ENCODE assay signal across 9 cellular contexts in genomic region chr16:154223-155030, GRCh38. TPM values are rescaled to one million over a fixed set of nuclear protein-coding genes. Genes with fewer than 3 reads are reported as not detected.
A peak's percentile ranks its signal among the peaks of the same experiment; 100 is the strongest.
DNase-seq lines count a peak whose midpoint lies in the region; ATAC-seq, FAIRE-seq and TF ChIP-seq lines count a peak whose summit lies in the region.
"Had no signal": no experiment of that assay in that cellular context is flagged by ENCODE, and none has a peak within 500 bp of the region (broad histone marks: within the 10 kb centered on the region; RNA-seq: fewer than 3 reads in every experiment).

No MANE protein-coding gene starts in this region.

- peak; percentile 29 for DNase-seq in CD1c-positive myeloid dendritic cell (ENCODE audit: extremely low spot score)
- DNase-seq in HTR-8/SVneo (ENCODE audit: insufficient read length, low spot score), result peak; percentile 63
- peak; percentile 64 to 75 (median 68) for DNase-seq in K562 (ENCODE audit: extremely low read depth in 1 of 4, low spot score in 3 of 4)
- DNase-seq in keratinocyte (ENCODE audit: low read depth, low spot score), result no peak
- no peak for DNase-seq in NCI-H774 (lab: John Stamatoyannopoulos, UW)
- no peak for DNase-seq in SKM-1 (lab: John Stamatoyannopoulos, UW; ENCODE audit: unreplicated experiment)

- H3K4me1 ChIP-seq in K562 (replicated peaks in 1 of 2; ENCODE audit: control insufficient read depth in 2 of 2, insufficient read depth in 2 of 2, low read length in 2 of 2) (peaks cover 20% of the 10 kb centered on the region in 2 experiments; a peak in 4 of 5 replicates), keratinocyte (ENCODE audit: control insufficient read depth, extremely low read depth, insufficient read depth, low read length) (peaks cover 6% of the 10 kb centered on the region), subcutaneous abdominal adipose tissue (ENCODE audit: control insufficient read depth in 5 of 5, insufficient read depth in 5 of 5, low read length in 5 of 5) (peaks cover 0 to 10% (median 8%) of the 10 kb centered on the region in 5 donors)

- in situ Hi-C loops in K562 (cut with MboI), result no loop called here

- H3K9me3 ChIP-seq in K562 (replicated peaks; ENCODE audit: control insufficient read depth, insufficient read depth, low read depth, low read length), result 0 out of 2 replicates have a peak, but pooled peaks cover 2% of the 10 kb centered on the region
- no peaks in the 10 kb centered on the region for H3K9me3 ChIP-seq in keratinocyte (ENCODE audit: control insufficient read depth, low read depth, low read length)
- no peaks in the 10 kb centered on the region for H3K9me3 ChIP-seq in subcutaneous abdominal adipose tissue (ENCODE audit: control insufficient read depth in 5 of 5, low read length in 5 of 5)

- no peak for TF ChIP-seq RAD21 in K562 (CRISPR knock-in tag; conservative IDR thresholded peaks at IDR 0.05 in 1 of 2, IDR thresholded peaks at IDR 0.05 in 1 of 2)

- no peaks in the 10 kb centered on the region for H3K27me3 ChIP-seq in K562 (ENCODE audit: control insufficient read depth in 2 of 2, insufficient read depth in 2 of 2, low read length in 2 of 2)
- H3K27me3 ChIP-seq in keratinocyte (ENCODE audit: control insufficient read depth, extremely low read depth, insufficient read depth, low read length), result peaks cover 16% of the 10 kb centered on the region
- peaks cover 0 to 14% (median 5%) of the 10 kb centered on the region in 5 donors for H3K27me3 ChIP-seq in subcutaneous abdominal adipose tissue (ENCODE audit: control insufficient read depth in 5 of 5, insufficient read depth in 4 of 5, low read length in 5 of 5)

- H3K79me2 ChIP-seq in K562 (ENCODE audit: control insufficient read depth, insufficient read depth, low read length), result peaks cover 2% of the 10 kb centered on the region; the same call in 1 of the 3 replicates
- H3K79me2 ChIP-seq in keratinocyte (ENCODE audit: control insufficient read depth, insufficient read depth, low read length), result no peaks in the 10 kb centered on the region

- no peak for TF ChIP-seq CTCF in K562 (IDR thresholded peaks at IDR 0.05 in 2 of 3, conservative IDR thresholded peaks at IDR 0.05 in 1 of 3; ENCODE audit: insufficient read depth in 2 of 3, low read depth in 1 of 3, low read length in 3 of 3)
- no peak for TF ChIP-seq CTCF in keratinocyte (optimal IDR thresholded peaks at IDR 0.05 in 1 of 3, IDR thresholded peaks at IDR 0.05 in 1 of 3, conservative IDR thresholded peaks at IDR 0.05 in 1 of 3; ENCODE audit: extremely low read depth in 1 of 3, insufficient read depth in 2 of 3, low read length in 3 of 3)

- TF ChIP-seq EP300 in K562 (IDR thresholded peaks at IDR 0.05; ENCODE audit: low read length), result no peak

- CTCF ChIA-PET in K562 (lab: Yijun Ruan, JAX; ENCODE audit: low intra/inter-chr PET ratio), result no interaction called here

- WGBS in K562 (ENCODE audit: insufficient coverage, low coverage, missing lambda C conversion rate), result 12% methylated on average over 37 of the region's 57 CpGs

- TSS peak; percentile 100 for BruUV-seq in K562 (replicated peaks; lab: Mats Ljungman, UMichigan)

- POLR2A ChIA-PET in K562 (lab: Yijun Ruan, JAX), result interaction anchor here (0.9 kb wide), 1 partner anchor 11 kb away, joined by 3 read pairs; no protein-coding TSS in a partner anchor

- peak overlapping the region; percentile 82 for H2AFZ ChIP-seq in K562 (ENCODE audit: low read depth, low read length)
- H2AFZ ChIP-seq in keratinocyte (ENCODE audit: control insufficient read depth, low read length), result peak overlapping the region; percentile 19

- H3K36me3 ChIP-seq in K562 (ENCODE audit: control insufficient read depth, insufficient read depth, low read length) (no peaks in the 10 kb centered on the region), keratinocyte (ENCODE audit: control insufficient read depth in 2 of 2, extremely low read depth in 1 of 2, insufficient read depth in 2 of 2, low read length in 2 of 2) (no peaks in the 10 kb centered on the region), subcutaneous abdominal adipose tissue (ENCODE audit: control insufficient read depth in 5 of 5, insufficient read depth in 5 of 5, low read length in 5 of 5) (no peaks in the 10 kb centered on the region)

- peak overlapping the region; percentile 68 to 86 for H3K9ac ChIP-seq in K562 (ENCODE audit: insufficient read depth in 1 of 2, low read depth in 2 of 2, low read length in 2 of 2)
- no peak overlapping the region for H3K9ac ChIP-seq in keratinocyte (ENCODE audit: control insufficient read depth, extremely low read depth, insufficient read depth, low read length)
- H3K9ac ChIP-seq in subcutaneous abdominal adipose tissue (ENCODE audit: low read length in 5 of 5), result peak overlapping the region in 3 of 5 donors; percentile 10 to 69 (median 45)

- TF ChIP-seq POLR2A in K562 (conservative IDR thresholded peaks at IDR 0.05), result peak; percentile 75

- peak overlapping the region; percentile 77 for H3K27ac ChIP-seq in K562 (ENCODE audit: extremely low read depth, low read depth, low read length)
- H3K27ac ChIP-seq in keratinocyte (ENCODE audit: control insufficient read depth, insufficient read depth, low read length), result no peak overlapping the region
- H3K27ac ChIP-seq in subcutaneous abdominal adipose tissue (ENCODE audit: low read depth, low read length), result no peak overlapping the region

- peak; percentile 76 for FAIRE-seq in HTR-8/SVneo (lab: Jason Lieb, UNC)
- FAIRE-seq in K562 (lab: Jason Lieb, UNC), result peak; percentile 58
- no peak for FAIRE-seq in keratinocyte (lab: Jason Lieb, UNC)
- FAIRE-seq: islet of Langerhans had no signal

- no peaks in the 10 kb centered on the region for H3K9me1 ChIP-seq in K562 (ENCODE audit: control insufficient read depth, insufficient read depth, low read length)
- H3K9me1 ChIP-seq in keratinocyte (ENCODE audit: control insufficient read depth, extremely low read depth, insufficient read depth, low read length), result no peaks in the 10 kb centered on the region

- intact Hi-C loops in K562 (cut with micrococcal nuclease), result no loop called here

- H4K20me1 ChIP-seq in K562 (replicated peaks; ENCODE audit: control insufficient read depth, insufficient read depth, low read length) (no peaks in the 10 kb centered on the region), keratinocyte (ENCODE audit: control insufficient read depth, extremely low read depth, insufficient read depth, low read length) (no peaks in the 10 kb centered on the region)

- H3K4me3 ChIP-seq in K562, result peak overlapping the region; percentile 55
- peak overlapping the region; percentile 23 to 53 (median 42) for H3K4me3 ChIP-seq in keratinocyte (ENCODE audit: control insufficient read depth in 2 of 3, extremely low read depth in 1 of 3, insufficient read depth in 2 of 3, low read depth in 1 of 3, low read length in 3 of 3)
- H3K4me3 ChIP-seq in subcutaneous abdominal adipose tissue (ENCODE audit: low read depth in 1 of 5, low read length in 5 of 5), result peak overlapping the region in 4 of 5 donors; percentile 18 to 68 (median 53)

- dilution Hi-C loops in keratinocyte (cut with MboI; ENCODE audit: extremely low pct_ligation_motif_present, low sequenced_read_pairs), result no loop called here

- peak; percentile 75 for ATAC-seq in K562
- ATAC-seq in HG03520 (IDR thresholded peaks at IDR 0.05; ENCODE audit: unreplicated experiment), result no peak

- peak overlapping the region; percentile 78 for H3K4me2 ChIP-seq in K562 (ENCODE audit: insufficient read depth, low read length)
- peak overlapping the region; percentile 56 for H3K4me2 ChIP-seq in keratinocyte (ENCODE audit: control insufficient read depth, extremely low read depth, insufficient read depth, low read depth, low read length)

RNA-seq across cellular contexts. Expression of gene HBZ, which starts 2.0 kb away (rescaled TPM):
- 24.8 and 31.8 TPM in 2 replicates for total RNA-seq in K562 (2011; cell fraction: chromatin; rRNA removed; ENCODE audit: low replicate concordance)
- total RNA-seq in K562 (2011; cell fraction: nucleolus; rRNA removed), result 215 and 289 TPM in 2 replicates
- total RNA-seq in K562 (2011; cell fraction: nucleoplasm; rRNA removed), result 142 and 150 TPM in 2 replicates
- total RNA-seq in K562 (2014; rRNA removed), result 207 and 227 TPM in 2 replicates
- 35.6 and 63.2 TPM in 2 replicates for total RNA-seq in K562 (2014; rRNA removed; fragmentation: Illumina TruSeq; extraction: Trizol)
- total RNA-seq in K562 (2015; rRNA removed; fragmentation: Illumina TruSeq; extraction: Trizol), result 53.5 and 58.0 TPM in 2 replicates
- total RNA-seq in K562 (2021), result 480 and 495 TPM in 2 replicates
- 610 and 640 TPM in 2 replicates for polyA plus RNA-seq in K562 (2011; rRNA removed)
- polyA plus RNA-seq in K562 (2011; cell fraction: cytosol; rRNA removed), result 883 and 4,551 TPM in 2 replicates
- 162 and 437 TPM in 2 replicates for polyA plus RNA-seq in K562 (2011; cell fraction: nucleus; rRNA removed)
- polyA plus RNA-seq in K562 (2012), result 135 and 513 TPM in 2 replicates
- polyA plus RNA-seq in K562 (2014; fragmentation: Illumina TruSeq; extraction: Trizol), result 101 and 278 TPM in 2 replicates
- polyA plus RNA-seq in K562 (2014; fragmentation: Nextera tagmentation; extraction: Ambion mirVana), result 100 to 1,000 TPM in 1 of 2 experiments, 10 to 100 TPM in 1; 80.7 to 113 TPM
- 365 and 410 TPM in 2 replicates for polyA plus RNA-seq in K562 (2014; rRNA removed)
- 45.2 and 140 TPM in 2 replicates for polyA minus RNA-seq in K562 (2011; rRNA and poly(A)+ RNA removed)
- polyA minus RNA-seq in K562 (2011; cell fraction: cytosol; rRNA and poly(A)+ RNA removed), result 516 and 634 TPM in 2 replicates
- 180 and 270 TPM in 2 replicates for polyA minus RNA-seq in K562 (2011; cell fraction: nucleus; rRNA and poly(A)+ RNA removed)
- polyA plus RNA-seq in keratinocyte, result not detected in 3 replicates
- polyA plus RNA-seq in keratinocyte (2011; ENCODE audit: low read depth), result not detected
- not detected in 2 replicates for polyA plus RNA-seq in keratinocyte (2011; cell fraction: cytosol; rRNA removed)
- not detected in 2 replicates for polyA plus RNA-seq in keratinocyte (2011; cell fraction: nucleus; rRNA removed)
- not detected in 2 replicates for polyA plus RNA-seq in keratinocyte (2012; ENCODE audit: low replicate concordance)
- not detected in 3 replicates for polyA minus RNA-seq in keratinocyte
- not detected for polyA minus RNA-seq in keratinocyte (2011; cell fraction: cytosol; rRNA and poly(A)+ RNA removed)
- polyA minus RNA-seq in keratinocyte (2011; cell fraction: nucleus; rRNA and poly(A)+ RNA removed), result not detected in 2 replicates

RNA-seq across cellular contexts. Expression of gene HBM, which starts 11.4 kb away (rescaled TPM):
- not detected in 2 replicates for total RNA-seq in K562 (2011; cell fraction: chromatin; rRNA removed; ENCODE audit: low replicate concordance)
- total RNA-seq in K562 (2011; cell fraction: nucleolus; rRNA removed), result not detected in 2 replicates
- total RNA-seq in K562 (2011; cell fraction: nucleoplasm; rRNA removed), result not detected in 2 replicates
- total RNA-seq in K562 (2014; rRNA removed) (not detected in 2 replicates), K562 (2014; rRNA removed; fragmentation: Illumina TruSeq; extraction: Trizol) (not detected in 2 replicates), K562 (2015; rRNA removed; fragmentation: Illumina TruSeq; extraction: Trizol) (not detected in 2 replicates), K562 (2021) (not detected in 2 replicates)
- polyA plus RNA-seq in K562 (2011; rRNA removed) (not detected in 2 replicates), K562 (2014; fragmentation: Illumina TruSeq; extraction: Trizol) (not detected in 2 replicates), K562 (2014; fragmentation: Nextera tagmentation; extraction: Ambion mirVana) (not detected), K562 (2014; rRNA removed) (not detected in 2 replicates), keratinocyte (not detected in 3 replicates)
- 1.2 TPM in 1 of 2 replicates, not detected in the other for polyA plus RNA-seq in K562 (2011; cell fraction: cytosol; rRNA removed)
- polyA plus RNA-seq in K562 (2011; cell fraction: nucleus; rRNA removed), result not detected in 2 replicates
- not detected in 2 replicates for polyA plus RNA-seq in K562 (2012)
- polyA minus RNA-seq in K562 (2011; rRNA and poly(A)+ RNA removed), result not detected in 2 replicates
- not detected in 2 replicates for polyA minus RNA-seq in K562 (2011; cell fraction: cytosol; rRNA and poly(A)+ RNA removed)
- polyA minus RNA-seq in K562 (2011; cell fraction: nucleus; rRNA and poly(A)+ RNA removed), result not detected in 2 replicates
- polyA plus RNA-seq in keratinocyte (2011; ENCODE audit: low read depth), result not detected
- polyA plus RNA-seq in keratinocyte (2011; cell fraction: cytosol; rRNA removed), result not detected in 2 replicates
- polyA plus RNA-seq in keratinocyte (2011; cell fraction: nucleus; rRNA removed), result not detected in 2 replicates
- not detected in 2 replicates for polyA plus RNA-seq in keratinocyte (2012; ENCODE audit: low replicate concordance)
- not detected in 3 replicates for polyA minus RNA-seq in keratinocyte
- polyA minus RNA-seq in keratinocyte (2011; cell fraction: cytosol; rRNA and poly(A)+ RNA removed), result not detected
- polyA minus RNA-seq in keratinocyte (2011; cell fraction: nucleus; rRNA and poly(A)+ RNA removed), result not detected in 2 replicates

RNA-seq across cellular contexts. Expression of gene NPRL3, which starts 16.0 kb away (rescaled TPM):
- total RNA-seq in K562 (2011; cell fraction: chromatin; rRNA removed; ENCODE audit: low replicate concordance), result 75.3 and 210 TPM in 2 replicates
- total RNA-seq in K562 (2011; cell fraction: nucleolus; rRNA removed), result 101 and 104 TPM in 2 replicates
- total RNA-seq in K562 (2011; cell fraction: nucleoplasm; rRNA removed), result 79.9 and 94.8 TPM in 2 replicates
- total RNA-seq in K562 (2014; rRNA removed), result 8.4 and 10.9 TPM in 2 replicates
- total RNA-seq in K562 (2014; rRNA removed; fragmentation: Illumina TruSeq; extraction: Trizol), result 3.7 and 5.6 TPM in 2 replicates
- total RNA-seq in K562 (2015; rRNA removed; fragmentation: Illumina TruSeq; extraction: Trizol), result 4.4 and 7.9 TPM in 2 replicates
- 51.0 and 53.6 TPM in 2 replicates for total RNA-seq in K562 (2021)
- polyA plus RNA-seq in K562 (2011; rRNA removed), result 9.7 and 26.3 TPM in 2 replicates
- polyA plus RNA-seq in K562 (2011; cell fraction: cytosol; rRNA removed), result 14.6 and 15.5 TPM in 2 replicates
- polyA plus RNA-seq in K562 (2011; cell fraction: nucleus; rRNA removed), result 49.9 and 59.5 TPM in 2 replicates
- polyA plus RNA-seq in K562 (2012), result 44.9 and 60.8 TPM in 2 replicates
- polyA plus RNA-seq in K562 (2014; fragmentation: Illumina TruSeq; extraction: Trizol), result 38.9 and 54.1 TPM in 2 replicates
- polyA plus RNA-seq in K562 (2014; fragmentation: Nextera tagmentation; extraction: Ambion mirVana), result 1 to 10 TPM in 1 of 2 experiments, under 1 TPM in 1; 0.92 to 1.0 TPM
- 18.8 and 19.1 TPM in 2 replicates for polyA plus RNA-seq in K562 (2014; rRNA removed)
- polyA minus RNA-seq in K562 (2011; rRNA and poly(A)+ RNA removed), result 13.2 and 14.2 TPM in 2 replicates
- polyA minus RNA-seq in K562 (2011; cell fraction: cytosol; rRNA and poly(A)+ RNA removed), result 29.3 and 41.0 TPM in 2 replicates
- 20.2 and 31.7 TPM in 2 replicates for polyA minus RNA-seq in K562 (2011; cell fraction: nucleus; rRNA and poly(A)+ RNA removed)
- 3.6 to 15.5 TPM (median 4.0 TPM) in 3 replicates for polyA plus RNA-seq in keratinocyte
- 5.8 TPM for polyA plus RNA-seq in keratinocyte (2011; ENCODE audit: low read depth)
- 14.6 and 19.6 TPM in 2 replicates for polyA plus RNA-seq in keratinocyte (2011; cell fraction: cytosol; rRNA removed)
- polyA plus RNA-seq in keratinocyte (2011; cell fraction: nucleus; rRNA removed), result 26.9 and 33.9 TPM in 2 replicates
- 22.8 and 34.2 TPM in 2 replicates for polyA plus RNA-seq in keratinocyte (2012; ENCODE audit: low replicate concordance)
- polyA minus RNA-seq in keratinocyte, result 16.8 to 91.1 TPM (median 18.3 TPM) in 3 replicates
- 13.8 TPM for polyA minus RNA-seq in keratinocyte (2011; cell fraction: cytosol; rRNA and poly(A)+ RNA removed)
- polyA minus RNA-seq in keratinocyte (2011; cell fraction: nucleus; rRNA and poly(A)+ RNA removed), result 15.5 and 19.4 TPM in 2 replicates

RNA-seq across cellular contexts. Expression of gene HBA2, which starts 18.2 kb away (rescaled TPM):
- 30.8 and 82.0 TPM in 2 replicates for total RNA-seq in K562 (2011; cell fraction: chromatin; rRNA removed; ENCODE audit: low replicate concordance)
- 188 and 285 TPM in 2 replicates for total RNA-seq in K562 (2011; cell fraction: nucleolus; rRNA removed)
- total RNA-seq in K562 (2011; cell fraction: nucleoplasm; rRNA removed), result 162 and 198 TPM in 2 replicates
- 286 and 525 TPM in 2 replicates for total RNA-seq in K562 (2014; rRNA removed)
- total RNA-seq in K562 (2014; rRNA removed; fragmentation: Illumina TruSeq; extraction: Trizol), result 21.9 and 40.4 TPM in 2 replicates
- total RNA-seq in K562 (2015; rRNA removed; fragmentation: Illumina TruSeq; extraction: Trizol), result 60.6 and 61.0 TPM in 2 replicates
- total RNA-seq in K562 (2021), result 443 and 467 TPM in 2 replicates
- polyA plus RNA-seq in K562 (2011; rRNA removed), result 144 and 346 TPM in 2 replicates
- 625 and 2,736 TPM in 2 replicates for polyA plus RNA-seq in K562 (2011; cell fraction: cytosol; rRNA removed)
- polyA plus RNA-seq in K562 (2011; cell fraction: nucleus; rRNA removed), result 266 and 710 TPM in 2 replicates
- 154 and 603 TPM in 2 replicates for polyA plus RNA-seq in K562 (2012)
- polyA plus RNA-seq in K562 (2014; fragmentation: Illumina TruSeq; extraction: Trizol), result 106 and 709 TPM in 2 replicates
- polyA plus RNA-seq in K562 (2014; fragmentation: Nextera tagmentation; extraction: Ambion mirVana), result 100 to 1,000 TPM; 331 to 366 TPM
- 670 and 853 TPM in 2 replicates for polyA plus RNA-seq in K562 (2014; rRNA removed)
- polyA minus RNA-seq in K562 (2011; rRNA and poly(A)+ RNA removed), result 110 and 197 TPM in 2 replicates
- 1,122 and 1,215 TPM in 2 replicates for polyA minus RNA-seq in K562 (2011; cell fraction: cytosol; rRNA and poly(A)+ RNA removed)
- polyA minus RNA-seq in K562 (2011; cell fraction: nucleus; rRNA and poly(A)+ RNA removed), result 117 and 158 TPM in 2 replicates
- 0.26 TPM in 1 of 3 replicates, not detected in the others for polyA plus RNA-seq in keratinocyte
- polyA plus RNA-seq in keratinocyte (2011; ENCODE audit: low read depth), result not detected
- not detected in 2 replicates for polyA plus RNA-seq in keratinocyte (2011; cell fraction: cytosol; rRNA removed)
- polyA plus RNA-seq in keratinocyte (2011; cell fraction: nucleus; rRNA removed), result not detected in 2 replicates
- polyA plus RNA-seq in keratinocyte (2012; ENCODE audit: low replicate concordance), result not detected in 2 replicates
- 1.1 TPM in 1 of 3 replicates, not detected in the others for polyA minus RNA-seq in keratinocyte
- not detected for polyA minus RNA-seq in keratinocyte (2011; cell fraction: cytosol; rRNA and poly(A)+ RNA removed)
- 1.3 TPM in 1 of 2 replicates, not detected in the other for polyA minus RNA-seq in keratinocyte (2011; cell fraction: nucleus; rRNA and poly(A)+ RNA removed)

RNA-seq across cellular contexts. Expression of gene HBA1, which starts 22.1 kb away (rescaled TPM):
- 48.1 and 106 TPM in 2 replicates for total RNA-seq in K562 (2011; cell fraction: chromatin; rRNA removed; ENCODE audit: low replicate concordance)
- 358 and 373 TPM in 2 replicates for total RNA-seq in K562 (2011; cell fraction: nucleolus; rRNA removed)
- 287 and 376 TPM in 2 replicates for total RNA-seq in K562 (2011; cell fraction: nucleoplasm; rRNA removed)
- total RNA-seq in K562 (2014; rRNA removed) (833 and 1,312 TPM in 2 replicates), K562 (2014; rRNA removed; fragmentation: Illumina TruSeq; extraction: Trizol) (75.7 and 128 TPM in 2 replicates), K562 (2015; rRNA removed; fragmentation: Illumina TruSeq; extraction: Trizol) (235 and 260 TPM in 2 replicates), K562 (2021) (2,388 and 2,454 TPM in 2 replicates)
- polyA plus RNA-seq in K562 (2011; rRNA removed) (225 and 945 TPM in 2 replicates), K562 (2014; fragmentation: Illumina TruSeq; extraction: Trizol) (380 and 1,790 TPM in 2 replicates), K562 (2014; fragmentation: Nextera tagmentation; extraction: Ambion mirVana) (100 to 1,000 TPM; 280 to 426 TPM), K562 (2014; rRNA removed) (1,187 and 1,422 TPM in 2 replicates), keratinocyte (0.24 TPM in 1 of 3 replicates, not detected in the others)
- 1,412 and 5,030 TPM in 2 replicates for polyA plus RNA-seq in K562 (2011; cell fraction: cytosol; rRNA removed)
- 376 and 755 TPM in 2 replicates for polyA plus RNA-seq in K562 (2011; cell fraction: nucleus; rRNA removed)
- 890 and 2,659 TPM in 2 replicates for polyA plus RNA-seq in K562 (2012)
- polyA minus RNA-seq in K562 (2011; rRNA and poly(A)+ RNA removed), result 234 and 324 TPM in 2 replicates
- 1,514 and 1,646 TPM in 2 replicates for polyA minus RNA-seq in K562 (2011; cell fraction: cytosol; rRNA and poly(A)+ RNA removed)
- polyA minus RNA-seq in K562 (2011; cell fraction: nucleus; rRNA and poly(A)+ RNA removed), result 170 and 258 TPM in 2 replicates
- not detected for polyA plus RNA-seq in keratinocyte (2011; ENCODE audit: low read depth)
- polyA plus RNA-seq in keratinocyte (2011; cell fraction: cytosol; rRNA removed), result 0.40 TPM in 1 of 2 replicates, not detected in the other
- not detected in 2 replicates for polyA plus RNA-seq in keratinocyte (2011; cell fraction: nucleus; rRNA removed)
- not detected in 2 replicates for polyA plus RNA-seq in keratinocyte (2012; ENCODE audit: low replicate concordance)
- not detected in 3 replicates for polyA minus RNA-seq in keratinocyte
- not detected for polyA minus RNA-seq in keratinocyte (2011; cell fraction: cytosol; rRNA and poly(A)+ RNA removed)
- not detected in 2 replicates for polyA minus RNA-seq in keratinocyte (2011; cell fraction: nucleus; rRNA and poly(A)+ RNA removed)

Comparison
In these comparisons a context has a peak if more than half of its experiments do, and no peak if none do; other contexts are left out.
1. DNase-seq: peak in CD1c-positive myeloid dendritic cell (single experiment), HTR-8/SVneo (single experiment) and K562 (4 of 4); none in keratinocyte (single experiment), NCI-H774 (single experiment) and SKM-1 (single experiment).
2. RNA of gene HBZ, which starts 2.0 kb away (polyA plus RNA-seq): 80.7 to 4,551 TPM in K562; not detected in keratinocyte; every median in the first group is over 10 times any median in the second.
3. Peak in every context shown above with its lines, with median percentiles within 50 percentile points of each other: H3K4me3 ChIP-seq.